In the genomic region with DNA sequence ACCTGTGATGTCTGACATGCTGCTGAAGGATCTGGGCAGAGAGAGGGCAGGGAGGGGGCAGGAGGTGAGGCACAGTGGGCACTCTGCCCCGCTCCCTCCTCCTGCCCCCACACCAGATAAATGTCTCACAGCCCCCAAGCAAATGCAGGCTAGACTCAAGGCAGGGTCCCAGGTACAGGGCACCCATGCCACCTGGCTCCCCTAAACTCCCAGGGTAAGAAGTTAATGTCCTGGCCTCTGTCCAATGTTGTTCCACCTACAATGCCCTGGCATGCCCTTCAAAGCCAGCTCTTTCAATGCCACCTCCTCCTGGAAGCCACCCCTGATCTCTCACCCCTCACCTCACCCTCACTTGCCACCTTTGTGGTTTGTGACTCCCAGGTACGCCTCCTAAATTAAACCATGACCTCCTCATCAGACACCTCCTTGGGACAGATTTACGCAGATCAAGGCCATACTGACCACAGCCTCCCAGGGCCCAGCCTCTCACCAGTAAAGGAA, we compare ENCODE assay signal across 21 cellular contexts. TPM values are rescaled to one million over a fixed set of nuclear protein-coding genes. Genes with fewer than 3 reads are reported as not detected.
DNase-seq lines count a peak whose midpoint lies in the region; ATAC-seq and TF ChIP-seq lines count a peak whose summit lies in the region.
"Had no signal": no experiment of that assay in that cellular context is flagged by ENCODE, and none has a peak within 500 bp of the region (broad histone marks: within the 10 kb centered on the region; RNA-seq: fewer than 3 reads in every experiment).

No MANE protein-coding gene starts in this region.

- 97 to 100% methylated on average over 3 of the region's 3 CpGs for WGBS in thyroid gland, 2 donors

- H3K36me3 Mint-ChIP-seq in naive thymus-derived CD4-positive, alpha-beta T cell, result no peaks in the 10 kb centered on the region
- no peaks in the 10 kb centered on the region for H3K36me3 Mint-ChIP-seq in activated CD8-positive, alpha-beta T cell treated with anti-CD3 and anti-CD28 coated beads, Interleukin-2, amount 10 ng/mL, durations not matched to agents 7 days and 5 days (ENCODE audit: low read depth)

- no peaks in the 10 kb centered on the region for H3K9me3 Mint-ChIP-seq in naive thymus-derived CD4-positive, alpha-beta T cell
- H3K9me3 Mint-ChIP-seq in activated CD8-positive, alpha-beta T cell treated with anti-CD3 and anti-CD28 coated beads, Interleukin-2, amount 10 ng/mL, durations not matched to agents 7 days and 5 days (ENCODE audit: insufficient read depth), result no peaks in the 10 kb centered on the region
- H3K9me3 Mint-ChIP-seq: activated naive CD4-positive, alpha-beta T cell treated with anti-CD3 and anti-CD28 coated beads for 36 hours had no signal

- no peak for TF ChIP-seq CTCF in PC-3 (conservative IDR thresholded peaks at IDR 0.05; ENCODE audit: low read depth, low read length)
- TF ChIP-seq CTCF in thyroid gland (IDR thresholded peaks at IDR 0.05), result no peak

- H3K9me3 ChIP-seq in PC-3 (ENCODE audit: low read length), result no peaks in the 10 kb centered on the region
- H3K9me3 ChIP-seq in duodenal mucosa (ENCODE audit: control insufficient read depth in 1 of 2, low read length in 2 of 2), result no peaks in the 10 kb centered on the region
- no peaks in the 10 kb centered on the region for H3K9me3 ChIP-seq in mucosa of stomach (ENCODE audit: control insufficient read depth, low read length)
- H3K9me3 ChIP-seq in thyroid gland, result no peaks in the 10 kb centered on the region
- no peaks in the 10 kb centered on the region for H3K9me3 ChIP-seq in naive thymus-derived CD4-positive, alpha-beta T cell (ENCODE audit: control insufficient read depth in 2 of 3, low read length in 3 of 3)
- H3K9me3 ChIP-seq: BLaER1 treated with 17β-estradiol and CSF1 and Interleukin-3, amounts not matched to agents 10 nM and 100 nM; ovary; tibial artery had no signal

- ATAC-seq in PC-3, result no peak
- no peak for ATAC-seq in naive thymus-derived CD4-positive, alpha-beta T cell
- ATAC-seq in activated CD8-positive, alpha-beta T cell treated with anti-CD3 and anti-CD28 coated beads, Interleukin-2, amount 10 ng/mL, durations not matched to agents 7 days and 5 days, result no peak
- ATAC-seq: activated CD4-positive, CD25-positive, alpha-beta regulatory T cell treated with anti-CD3 and anti-CD28 coated beads, Interleukin-2, amount 50 U/mL, for 24 hours; T-helper 17 cell had no signal

- H2AFZ ChIP-seq in PC-3 (ENCODE audit: low read length), result no peak overlapping the region

- no peak for TF ChIP-seq POLR2A in thyroid gland (IDR thresholded peaks at IDR 0.05)

- H3F3A ChIP-seq in PC-3 (ENCODE audit: low read length, unreplicated experiment), result no peaks in the 10 kb centered on the region

- peaks cover 16 to 25% (median 17%) of the 10 kb centered on the region in 7 donors for H3K4me1 Mint-ChIP-seq in naive thymus-derived CD4-positive, alpha-beta T cell
- H3K4me1 Mint-ChIP-seq in activated CD8-positive, alpha-beta T cell treated with anti-CD3 and anti-CD28 coated beads, Interleukin-2, amount 10 ng/mL, durations not matched to agents 7 days and 5 days (ENCODE audit: low read depth), result peaks cover 19% of the 10 kb centered on the region

- H3K4me2 ChIP-seq in PC-3 (ENCODE audit: low read length), result no peak overlapping the region

- H3K36me3 ChIP-seq in PC-3 (ENCODE audit: low read depth, low read length), result no peaks in the 10 kb centered on the region; the same call in 1 of the 2 replicates
- H3K36me3 ChIP-seq in duodenal mucosa (ENCODE audit: control insufficient read depth in 1 of 2, insufficient read depth in 2 of 2, low read length in 2 of 2), result peaks cover 26 to 52% of the 10 kb centered on the region in 2 donors
- no peaks in the 10 kb centered on the region for H3K36me3 ChIP-seq in mucosa of stomach (ENCODE audit: control insufficient read depth, insufficient read depth, low read length)
- H3K36me3 ChIP-seq in thyroid gland, result no peaks in the 10 kb centered on the region
- no peaks in the 10 kb centered on the region for H3K36me3 ChIP-seq in naive thymus-derived CD4-positive, alpha-beta T cell (ENCODE audit: control insufficient read depth in 2 of 3, insufficient read depth in 3 of 3, low read length in 3 of 3)
- H3K36me3 ChIP-seq: BLaER1 treated with 17β-estradiol and CSF1 and Interleukin-3, amounts not matched to agents 10 nM and 100 nM; ovary had no signal

- CTCF ChIA-PET in PC-3 (lab: Charles Lee), result no interaction called here
- CTCF ChIA-PET in naive thymus-derived CD4-positive, alpha-beta T cell (lab: Charles Lee), result no interaction called here
- CTCF ChIA-PET in activated CD8-positive, alpha-beta T cell treated with anti-CD3 and anti-CD28 coated beads, Interleukin-2, amount 10 ng/mL, durations not matched to agents 7 days and 5 days (lab: Charles Lee), result no interaction called here

- intact Hi-C loops in PC-3 (cut with micrococcal nuclease), result no loop called here
- intact Hi-C loops in thyroid gland (cut with DNase I), result no loop called here
- intact Hi-C loops in naive thymus-derived CD4-positive, alpha-beta T cell (cut with micrococcal nuclease), result no loop called here

- no peaks in the 10 kb centered on the region for H3K9me2 ChIP-seq in PC-3 (replicated peaks; ENCODE audit: low read length)

- no peaks in the 10 kb centered on the region for H4K20me1 ChIP-seq in PC-3 (ENCODE audit: low read length)

- no peaks in the 10 kb centered on the region for H3K27me3 ChIP-seq in PC-3 (ENCODE audit: low read length)
- H3K27me3 ChIP-seq in duodenal mucosa (ENCODE audit: control insufficient read depth in 1 of 2, insufficient read depth in 2 of 2, low read length in 2 of 2), result peaks cover 0 to 3% of the 10 kb centered on the region in 2 donors
- no peaks in the 10 kb centered on the region for H3K27me3 ChIP-seq in mucosa of stomach (ENCODE audit: control insufficient read depth, insufficient read depth, low read length)
- no peaks in the 10 kb centered on the region for H3K27me3 ChIP-seq in thyroid gland
- no peaks in the 10 kb centered on the region for H3K27me3 ChIP-seq in naive thymus-derived CD4-positive, alpha-beta T cell (ENCODE audit: control insufficient read depth in 2 of 2, insufficient read depth in 2 of 2, low read length in 2 of 2)
- H3K27me3 ChIP-seq: BLaER1 treated with 17β-estradiol and CSF1 and Interleukin-3, amounts not matched to agents 10 nM and 100 nM; ovary had no signal

- no peak overlapping the region for H3K4me3 Mint-ChIP-seq in naive thymus-derived CD4-positive, alpha-beta T cell
- no peak overlapping the region for H3K4me3 Mint-ChIP-seq in activated CD8-positive, alpha-beta T cell treated with anti-CD3 and anti-CD28 coated beads, Interleukin-2, amount 10 ng/mL, durations not matched to agents 7 days and 5 days
- H3K4me3 Mint-ChIP-seq: activated naive CD4-positive, alpha-beta T cell treated with anti-CD3 and anti-CD28 coated beads for 36 hours; T-helper 17 cell had no signal

- DNase-seq in PC-3 (no peak), thyroid gland (no peak), RPMI8226 (no peak), KG1 (lab: John Stamatoyannopoulos, UW) (no peak)
- DNase-seq in naive thymus-derived CD4-positive, alpha-beta T cell, result no peak
- DNase-seq in activated CD8-positive, alpha-beta T cell treated with anti-CD3 and anti-CD28 coated beads, Interleukin-2, amount 10 ng/mL, durations not matched to agents 7 days and 5 days, result no peak
- DNase-seq: activated naive CD4-positive, alpha-beta T cell treated with anti-CD3 and anti-CD28 coated beads for 36 hours; DMS79 treated with DMSO at 0.1 percent for 48 hours; effector CD8-positive, alpha-beta T cell; foreskin melanocyte; HCEC 1CT; NCI-H2081 treated with DMSO at 0.1 percent for 48 hours; NCI-H774; ovary; stimulated activated CD4-positive, alpha-beta T cell treated with anti-CD3 and anti-CD28 coated beads, Interleukin-15, amount 100 ng/mL, for 24 hours; T-helper 17 cell had no signal

- H3K27ac ChIP-seq in PC-3 (ENCODE audit: low read length) (peak overlapping the region; percentile 95), duodenal mucosa (ENCODE audit: low read depth, low read length) (peak overlapping the region; percentile 98), thyroid gland (peak overlapping the region in 2 of 3 donors; percentile 0 to 43)
- no peak overlapping the region for H3K27ac ChIP-seq in naive thymus-derived CD4-positive, alpha-beta T cell (ENCODE audit: low read depth, low read length)
- H3K27ac ChIP-seq: BLaER1 treated with 17β-estradiol and CSF1 and Interleukin-3, amounts not matched to agents 10 nM and 100 nM; ovary; tibial artery had no signal

- peak overlapping the region in 1 of 9 donors; percentile 40 for H3K27ac Mint-ChIP-seq in naive thymus-derived CD4-positive, alpha-beta T cell
- H3K27ac Mint-ChIP-seq in activated CD8-positive, alpha-beta T cell treated with anti-CD3 and anti-CD28 coated beads, Interleukin-2, amount 10 ng/mL, durations not matched to agents 7 days and 5 days, result no peak overlapping the region
- H3K27ac Mint-ChIP-seq: activated naive CD4-positive, alpha-beta T cell treated with anti-CD3 and anti-CD28 coated beads for 36 hours; T-helper 17 cell had no signal

- no peak overlapping the region for H3K4me3 ChIP-seq in PC-3 (ENCODE audit: low read length)
- H3K4me3 ChIP-seq in duodenal mucosa (ENCODE audit: low read depth in 1 of 2, low read length in 2 of 2), result no peak overlapping the region
- no peak overlapping the region for H3K4me3 ChIP-seq in mucosa of stomach (ENCODE audit: low read length)
- no peak overlapping the region for H3K4me3 ChIP-seq in thyroid gland (replicated peaks in 1 of 3)
- no peak overlapping the region for H3K4me3 ChIP-seq in naive thymus-derived CD4-positive, alpha-beta T cell (ENCODE audit: low read length)
- H3K4me3 ChIP-seq: BLaER1 treated with 17β-estradiol and CSF1 and Interleukin-3, amounts not matched to agents 10 nM and 100 nM; ovary; tibial artery had no signal

- no TSS peak for BruUV-seq in PC-3 (replicated peaks; lab: Mats Ljungman, UMichigan)

- H3K4me1 ChIP-seq in PC-3 (ENCODE audit: insufficient read depth, low read length) (peaks cover 25% of the 10 kb centered on the region), duodenal mucosa (ENCODE audit: control insufficient read depth in 1 of 2, insufficient read depth in 2 of 2, low read length in 2 of 2) (peaks cover 59 to 63% of the 10 kb centered on the region in 2 donors), mucosa of stomach (ENCODE audit: control insufficient read depth, insufficient read depth, low read length) (peaks cover 65% of the 10 kb centered on the region), thyroid gland (peaks cover 0 to 22% of the 10 kb centered on the region in 2 donors)
- peaks cover 1 to 18% of the 10 kb centered on the region in 2 donors for H3K4me1 ChIP-seq in naive thymus-derived CD4-positive, alpha-beta T cell (ENCODE audit: control insufficient read depth in 2 of 2, insufficient read depth in 2 of 2, low read length in 2 of 2)

- POLR2A ChIA-PET in PC-3 (lab: Charles Lee; ENCODE audit: unreplicated experiment), result no interaction called here
- POLR2A ChIA-PET in naive thymus-derived CD4-positive, alpha-beta T cell (lab: Charles Lee), result no interaction called here
- POLR2A ChIA-PET in activated CD8-positive, alpha-beta T cell treated with anti-CD3 and anti-CD28 coated beads, Interleukin-2, amount 10 ng/mL, durations not matched to agents 7 days and 5 days (lab: Charles Lee), result no interaction called here

- peaks cover 0 to 7% (median 0%) of the 10 kb centered on the region in 5 donors for H3K27me3 Mint-ChIP-seq in naive thymus-derived CD4-positive, alpha-beta T cell
- H3K27me3 Mint-ChIP-seq in activated CD8-positive, alpha-beta T cell treated with anti-CD3 and anti-CD28 coated beads, Interleukin-2, amount 10 ng/mL, durations not matched to agents 7 days and 5 days (ENCODE audit: low read depth), result peaks cover 4% of the 10 kb centered on the region
- H3K27me3 Mint-ChIP-seq: T-helper 17 cell had no signal

- H3K79me2 ChIP-seq in PC-3 (ENCODE audit: low read length), result no peaks in the 10 kb centered on the region; the same call in 1 of the 2 replicates

- no peak overlapping the region for H3K9ac ChIP-seq in PC-3 (ENCODE audit: low read length)
- H3K9ac ChIP-seq in duodenal mucosa (ENCODE audit: low read depth in 1 of 2, low read length in 2 of 2), result peak overlapping the region; percentile 62 to 70
- peak overlapping the region; percentile 68 for H3K9ac ChIP-seq in mucosa of stomach (ENCODE audit: low read length)
- H3K9ac ChIP-seq: BLaER1 treated with 17β-estradiol and CSF1 and Interleukin-3, amounts not matched to agents 10 nM and 100 nM had no signal

RNA-seq across cellular contexts. Expression of a gene that starts 16.0 kb away (rescaled TPM):
- 20.7 and 26.3 TPM in 2 replicates for total RNA-seq in PC-3 (2014; rRNA removed)
- 10 to 100 TPM in 3 of 4 donors, 1 to 10 TPM in 1; 6.5 to 17.3 (median 11.0) TPM for total RNA-seq in thyroid gland
- total RNA-seq in naive thymus-derived CD4-positive, alpha-beta T cell, result 1 to 10 TPM in 1 of 5 experiments, under 1 TPM in 3, not detected in 1; 0.13 to 1.0 (median 0.57) TPM
- under 1 TPM in 1 of 2 donors, not detected in 1; 0.69 TPM for polyA plus RNA-seq in naive thymus-derived CD4-positive, alpha-beta T cell
- total RNA-seq in activated CD8-positive, alpha-beta T cell treated with anti-CD3 and anti-CD28 coated beads, Interleukin-2, amount 10 ng/mL, durations not matched to agents 7 days and 5 days, result under 1 TPM in 1 of 2 experiments, not detected in 1; 0.31 TPM
- total RNA-seq: activated naive CD4-positive, alpha-beta T cell treated with anti-CD3 and anti-CD28 coated beads for 36 hours had no signal

RNA-seq across cellular contexts. Expression of a gene that starts 17.0 kb away (rescaled TPM):
- total RNA-seq in PC-3 (2014; rRNA removed), result 1.7 and 2.4 TPM in 2 replicates
- 10 to 100 TPM; 15.2 to 30.6 (median 19.2) TPM for total RNA-seq in thyroid gland
- 100 to 1,000 TPM; 146 to 223 (median 203) TPM for total RNA-seq in naive thymus-derived CD4-positive, alpha-beta T cell
- 100 to 1,000 TPM; 350 to 449 TPM for polyA plus RNA-seq in naive thymus-derived CD4-positive, alpha-beta T cell
- 100 to 1,000 TPM; 227 to 232 TPM for total RNA-seq in activated CD8-positive, alpha-beta T cell treated with anti-CD3 and anti-CD28 coated beads, Interleukin-2, amount 10 ng/mL, durations not matched to agents 7 days and 5 days

RNA-seq across cellular contexts. Expression of a gene that starts 57.0 kb away (rescaled TPM):
- total RNA-seq in PC-3 (2014; rRNA removed) (43.9 and 47.4 TPM in 2 replicates), thyroid gland (10 to 100 TPM; 15.7 to 23.3 (median 18.3) TPM)
- total RNA-seq in naive thymus-derived CD4-positive, alpha-beta T cell, result 1 to 10 TPM in 1 of 5 experiments, under 1 TPM in 3, not detected in 1; 0.27 to 1.6 (median 0.62) TPM
- polyA plus RNA-seq in naive thymus-derived CD4-positive, alpha-beta T cell, result not detected
- under 1 TPM; 0.13 to 0.21 TPM for total RNA-seq in activated CD8-positive, alpha-beta T cell treated with anti-CD3 and anti-CD28 coated beads, Interleukin-2, amount 10 ng/mL, durations not matched to agents 7 days and 5 days
- total RNA-seq: T-helper 17 cell had no signal

Comparison
In these comparisons a context has a peak if more than half of its experiments do, and no peak if none do; other contexts are left out.
1. RNA of a gene that starts 17.0 kb away (total RNA-seq): 227 to 232 TPM in activated CD8-positive, alpha-beta T cell treated with anti-CD3 and anti-CD28 coated beads, Interleukin-2, amount 10 ng/mL, durations not matched to agents 7 days and 5 days and 146 to 223 TPM in naive thymus-derived CD4-positive, alpha-beta T cell; 15.2 to 30.6 TPM in thyroid gland and 1.7 to 2.4 TPM in PC-3; every median in the first group is over 4 times any median in the second.
2. RNA of a gene that starts 57.0 kb away (total RNA-seq): 43.9 to 47.4 TPM in PC-3 and 15.7 to 23.3 TPM in thyroid gland; 0.27 to 1.6 TPM in naive thymus-derived CD4-positive, alpha-beta T cell and 0.13 to 0.21 TPM in activated CD8-positive, alpha-beta T cell treated with anti-CD3 and anti-CD28 coated beads, Interleukin-2, amount 10 ng/mL, durations not matched to agents 7 days and 5 days; every median in the first group is over 4 times any median in the second.